Comparison of ENCODE assay signal across 25 cellular contexts in the genomic region with DNA sequence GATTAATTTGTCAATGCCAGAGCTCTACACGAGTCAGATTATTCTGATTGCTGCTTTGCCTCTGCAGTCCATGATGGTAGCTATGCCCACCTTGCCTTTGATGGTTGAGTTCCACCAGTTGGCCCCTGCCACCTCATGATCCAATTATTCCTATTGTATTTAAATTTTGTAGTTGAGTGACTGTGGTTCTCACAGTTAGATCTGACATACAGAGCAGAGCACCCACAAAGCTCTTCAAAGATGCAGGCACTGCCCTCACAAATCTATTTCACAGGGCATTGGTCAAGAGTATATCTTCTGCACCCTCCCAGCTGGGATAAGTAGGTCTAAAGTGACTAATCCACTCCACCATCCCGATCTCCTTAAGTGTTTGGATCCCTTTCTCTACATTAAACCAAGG.
"Had no signal": no experiment of that assay in that cellular context is flagged by ENCODE, and none has a peak within 500 bp of the region (broad histone marks: within the 10 kb centered on the region; RNA-seq: fewer than 3 reads in every experiment).

No MANE protein-coding gene starts in this region.

- ATAC-seq: effector memory CD8-positive, alpha-beta T cell; esophagus mucosa; foreskin keratinocyte; gastrocnemius medialis; gastroesophageal sphincter; heart left ventricle; heart right ventricle had no signal

- H3K4me3 Mint-ChIP-seq: dendritic cell treated with granulocyte-macrophage colony-stimulating factor and Interleukin-4, amounts not matched to agents 40 ng/mL and 50 ng/mL, for 4 days; effector memory CD8-positive, alpha-beta T cell; endodermal cell had no signal

- H3K27ac ChIP-seq: colonic mucosa, coronary artery, dorsolateral prefrontal cortex, epithelial cell of prostate, esophagus muscularis mucosa, esophagus squamous epithelium, foreskin keratinocyte, gastrocnemius medialis, gastroesophageal sphincter, heart left ventricle, heart right ventricle had no signal

- H3K27me3 Mint-ChIP-seq: dendritic cell treated with granulocyte-macrophage colony-stimulating factor and Interleukin-4, amounts not matched to agents 40 ng/mL and 50 ng/mL, for 4 days had no signal

- H3K27ac Mint-ChIP-seq: dendritic cell treated with granulocyte-macrophage colony-stimulating factor and Interleukin-4, amounts not matched to agents 40 ng/mL and 50 ng/mL, for 4 days; effector memory CD8-positive, alpha-beta T cell; endodermal cell had no signal

- DNase-seq: colonic mucosa; cortex of kidney; dermis blood vessel endothelial cell; dorsolateral prefrontal cortex; effector CD4-positive, alpha-beta T cell; effector CD8-positive, alpha-beta T cell; effector memory CD4-positive, alpha-beta T cell; effector memory CD8-positive, alpha-beta T cell; endodermal cell; erythroblast; esophagus squamous epithelium; foreskin fibroblast; foreskin keratinocyte; foreskin melanocyte; gastrocnemius medialis; glutamatergic neuron; head of caudate nucleus; heart left ventricle; heart right ventricle had no signal

- H3K9me3 ChIP-seq: colonic mucosa had no signal

- H3K4me3 ChIP-seq: colonic mucosa, coronary artery, dorsolateral prefrontal cortex, esophagus muscularis mucosa, esophagus squamous epithelium, gastrocnemius medialis, gastroesophageal sphincter, heart left ventricle, heart right ventricle had no signal

- H3K4me1 Mint-ChIP-seq: endodermal cell had no signal

- H3K27me3 ChIP-seq: colonic mucosa, esophagus muscularis mucosa, esophagus squamous epithelium, gastrocnemius medialis, gastroesophageal sphincter, heart left ventricle, heart right ventricle had no signal

- H3K36me3 ChIP-seq: colonic mucosa, esophagus muscularis mucosa, esophagus squamous epithelium, gastrocnemius medialis, gastroesophageal sphincter, heart left ventricle, heart right ventricle had no signal

- H3K4me1 ChIP-seq: colonic mucosa, esophagus squamous epithelium, foreskin keratinocyte, gastrocnemius medialis, heart left ventricle, heart right ventricle had no signal

- H3K9me3 Mint-ChIP-seq: dendritic cell treated with granulocyte-macrophage colony-stimulating factor and Interleukin-4, amounts not matched to agents 40 ng/mL and 50 ng/mL, for 4 days had no signal
